In genomic region chr12:57078519-57079404, GRCh38 we compare ENCODE assay signal across 8 cellular contexts. TPM values are rescaled to one million over a fixed set of nuclear protein-coding genes. Genes with fewer than 3 reads are reported as not detected.
DNase-seq lines count a peak whose midpoint lies in the region; ATAC-seq and TF ChIP-seq lines count a peak whose summit lies in the region.

A gene with protein sequence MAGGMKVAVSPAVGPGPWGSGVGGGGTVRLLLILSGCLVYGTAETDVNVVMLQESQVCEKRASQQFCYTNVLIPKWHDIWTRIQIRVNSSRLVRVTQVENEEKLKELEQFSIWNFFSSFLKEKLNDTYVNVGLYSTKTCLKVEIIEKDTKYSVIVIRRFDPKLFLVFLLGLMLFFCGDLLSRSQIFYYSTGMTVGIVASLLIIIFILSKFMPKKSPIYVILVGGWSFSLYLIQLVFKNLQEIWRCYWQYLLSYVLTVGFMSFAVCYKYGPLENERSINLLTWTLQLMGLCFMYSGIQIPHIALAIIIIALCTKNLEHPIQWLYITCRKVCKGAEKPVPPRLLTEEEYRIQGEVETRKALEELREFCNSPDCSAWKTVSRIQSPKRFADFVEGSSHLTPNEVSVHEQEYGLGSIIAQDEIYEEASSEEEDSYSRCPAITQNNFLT (minus strand): TSS chr12:57078791. CDS start chr12:57078745, 46 bp downstream.

- H3K9me3 Mint-ChIP-seq in HFFc6 = no peaks in the 10 kb centered on the region
- H3K9me3 Mint-ChIP-seq in activated naive CD4-positive, alpha-beta T cell treated with anti-CD3 and anti-CD28 coated beads, Interleukin-2, amount 10 ng/mL, durations not matched to agents 7 days and 5 days = no peaks in the 10 kb centered on the region

- peak; percentile 100 for ATAC-seq in gastroesophageal sphincter

- H3K27me3 Mint-ChIP-seq in HFFc6 (ENCODE audit: insufficient read depth) = no peaks in the 10 kb centered on the region; the same call in 1 of the 2 replicates
- no peaks in the 10 kb centered on the region for H3K27me3 Mint-ChIP-seq in activated naive CD4-positive, alpha-beta T cell treated with anti-CD3 and anti-CD28 coated beads, Interleukin-2, amount 10 ng/mL, durations not matched to agents 7 days and 5 days

- H3K27ac Mint-ChIP-seq in HFFc6 = peak within 1 kb of the TSS; percentile 93
- peak within 1 kb of the TSS; percentile 97 for H3K27ac Mint-ChIP-seq in activated naive CD4-positive, alpha-beta T cell treated with anti-CD3 and anti-CD28 coated beads, Interleukin-2, amount 10 ng/mL, durations not matched to agents 7 days and 5 days

- H3K4me1 ChIP-seq in gastroesophageal sphincter = peaks cover 0 to 25% (median 11%) of the 10 kb centered on the region in 3 donors
- H3K4me1 ChIP-seq in suprapubic skin = peaks cover 13% of the 10 kb centered on the region

- H3K4me3 Mint-ChIP-seq in HFFc6 = peak within 1 kb of the TSS; percentile 99
- peak within 1 kb of the TSS; percentile 79 for H3K4me3 Mint-ChIP-seq in activated naive CD4-positive, alpha-beta T cell treated with anti-CD3 and anti-CD28 coated beads, Interleukin-2, amount 10 ng/mL, durations not matched to agents 7 days and 5 days

- H3K27me3 ChIP-seq in gastroesophageal sphincter = no peaks in the 10 kb centered on the region
- no peaks in the 10 kb centered on the region for H3K27me3 ChIP-seq in suprapubic skin

- H3K9me3 ChIP-seq in SK-N-MC (ENCODE audit: low read depth, low read length) (no peaks in the 10 kb centered on the region), gastroesophageal sphincter (no peaks in the 10 kb centered on the region), suprapubic skin (no peaks in the 10 kb centered on the region)

- TF ChIP-seq EP300 in gastroesophageal sphincter (IDR thresholded peaks at IDR 0.05) = no peak
- no peak for TF ChIP-seq EP300 in suprapubic skin (IDR thresholded peaks at IDR 0.05)

- H3K36me3 Mint-ChIP-seq in HFFc6 (ENCODE audit: low read depth) = no peaks in the 10 kb centered on the region
- peaks cover 9% of the 10 kb centered on the region for H3K36me3 Mint-ChIP-seq in activated naive CD4-positive, alpha-beta T cell treated with anti-CD3 and anti-CD28 coated beads, Interleukin-2, amount 10 ng/mL, durations not matched to agents 7 days and 5 days

- H3K9ac ChIP-seq in SK-N-MC (ENCODE audit: insufficient read length) = peak within 1 kb of the TSS; percentile 97

- TF ChIP-seq CTCF in HFFc6 (IDR thresholded peaks at IDR 0.05) (no peak), NB4 (IDR thresholded peaks at IDR 0.05; ENCODE audit: low read depth, low read length) (no peak), gastroesophageal sphincter (IDR thresholded peaks at IDR 0.05) (no peak), suprapubic skin (IDR thresholded peaks at IDR 0.05) (no peak)

- H3K4me1 Mint-ChIP-seq in HFFc6 (ENCODE audit: low read depth) = peaks cover 17% of the 10 kb centered on the region
- H3K4me1 Mint-ChIP-seq in activated naive CD4-positive, alpha-beta T cell treated with anti-CD3 and anti-CD28 coated beads, Interleukin-2, amount 10 ng/mL, durations not matched to agents 7 days and 5 days = peaks cover 36% of the 10 kb centered on the region

- WGBS in gastroesophageal sphincter (ENCODE audit: low coverage in 1 of 2), 2 donors = 0 to 1% methylated on average over 19 to 22 of the region's 39 CpGs
- WGBS in suprapubic skin = under 1% methylated on average over 35 of the region's 39 CpGs

- DNase-seq in GM04503 (ENCODE audit: low read depth) (peak; percentile 100), HFFc6 (peak; percentile 100), NB4 (ENCODE audit: low read depth) (peak; percentile 100), SK-N-MC (ENCODE audit: low read depth, low spot score) (peak; percentile 100), non-pigmented ciliary epithelial cell (ENCODE audit: low read depth) (peak; percentile 100), suprapubic skin (ENCODE audit: low spot score in 2 of 2) (peak; percentile 97 to 98)
- peak; percentile 98 for DNase-seq in activated naive CD4-positive, alpha-beta T cell treated with anti-CD3 and anti-CD28 coated beads, Interleukin-2, amount 10 ng/mL, durations not matched to agents 7 days and 5 days

- H3K4me3 ChIP-seq in NB4 (ENCODE audit: low read depth, low read length) (peak within 1 kb of the TSS; percentile 86), SK-N-MC (peak within 1 kb of the TSS; percentile 97), gastroesophageal sphincter (peak within 1 kb of the TSS; percentile 63 to 78), suprapubic skin (peak within 1 kb of the TSS; percentile 86)

- H3K36me3 ChIP-seq in SK-N-MC (ENCODE audit: insufficient read depth, low read length) (peaks cover 5% of the 10 kb centered on the region; the same call in 1 of the 2 replicates), gastroesophageal sphincter (peaks cover 0 to 10% of the 10 kb centered on the region in 2 donors), suprapubic skin (no peaks in the 10 kb centered on the region)

- TF ChIP-seq POLR2A in NB4 (IDR thresholded peaks at IDR 0.05; ENCODE audit: extremely low read depth, insufficient read length) (peak; percentile 77), gastroesophageal sphincter (IDR thresholded peaks at IDR 0.05) (peak; percentile 28 to 43), suprapubic skin (IDR thresholded peaks at IDR 0.05) (no peak)

- peak within 1 kb of the TSS; percentile 93 for H3K27ac ChIP-seq in SK-N-MC
- H3K27ac ChIP-seq in gastroesophageal sphincter = peak within 1 kb of the TSS; percentile 84 to 87 (median 84)
- peak within 1 kb of the TSS; percentile 79 for H3K27ac ChIP-seq in suprapubic skin

- CTCF ChIA-PET in activated naive CD4-positive, alpha-beta T cell treated with anti-CD3 and anti-CD28 coated beads, Interleukin-2, amount 10 ng/mL, durations not matched to agents 7 days and 5 days (lab: Charles Lee) = interaction anchor here (0.6 to 3.3 kb wide), 11 partner anchors 10 to 162 kb away, joined by 3 to 29 read pairs (median 5); partner anchors contain the start of genes NAB2 and STAT6

RNA-seq across cellular contexts. Expression of the gene that starts here (rescaled TPM):
- 10 to 100 TPM; 13.0 to 22.1 (median 20.7) TPM for total RNA-seq in HFFc6 (2021; fragmentation: NEBNext Ultra II Directional; extraction: Animal tissue kit (Norgen Biotek cat#: 25700))
- total RNA-seq in gastroesophageal sphincter (10 to 100 TPM; 11.8 to 14.9 (median 12.7) TPM), suprapubic skin (10 to 100 TPM in 2 of 4 donors, 1 to 10 TPM in 2; 6.5 to 31.2 (median 9.5) TPM)

Comparison
In these comparisons a context has a peak if more than half of its experiments do, and no peak if none do; other contexts are left out.
1. Peak in every context shown above with its lines: DNase-seq, ATAC-seq, H3K4me3 ChIP-seq and H3K27ac ChIP-seq.
2. POLR2A ChIP-seq: peak in NB4 (single experiment) and gastroesophageal sphincter (2 of 2); none in suprapubic skin (0 of 2).